23 cellular contexts compared by ENCODE assay signal in genomic region chr5:11890777-11891176, GRCh38. TPM values are rescaled to one million over a fixed set of nuclear protein-coding genes. Genes with fewer than 3 reads are reported as not detected.
"Had no signal": no experiment of that assay in that cellular context is flagged by ENCODE, and none has a peak within 500 bp of the region (broad histone marks: within the 10 kb centered on the region; RNA-seq: fewer than 3 reads in every experiment).

No MANE protein-coding gene starts in this region.

- H3K36me3 ChIP-seq: ascending aorta had no signal

- H3K4me3 ChIP-seq: ascending aorta, body of pancreas had no signal

- ATAC-seq: activated naive CD4-positive, alpha-beta T cell treated with anti-CD3 and anti-CD28 coated beads, Interleukin-2, amount 50 U/mL, for 72 hours; activated naive CD8-positive, alpha-beta T cell treated with anti-CD3 and anti-CD28 coated beads, Interleukin-2, amount 50 U/mL, for 24 hours; activated T-cell treated with anti-CD3 and anti-CD28 coated beads, Interleukin-2, amount 50 U/mL, for 4 hours; body of pancreas; T-helper 17 cell had no signal

- DNase-seq: activated CD4-positive, alpha-beta memory T cell treated with anti-CD3 and anti-CD28 coated beads for 36 hours; activated CD4-positive, alpha-beta T cell treated with anti-CD3 and anti-CD28 coated beads, Interleukin-2, amount 10 ng/mL, durations not matched to agents 7 days and 5 days; activated CD4-positive, CD25-positive, alpha-beta regulatory T cell; activated CD8-positive, alpha-beta memory T cell treated with anti-CD3 and anti-CD28 coated beads for 24 hours; activated effector memory CD4-positive, alpha-beta T cell treated with anti-CD3 and anti-CD28 coated beads, Interleukin-2, amount 50 U/mL, for 16 hours; activated naive CD4-positive, alpha-beta T cell treated with Interleukin-2 at 50 U/mL for 16 hours; activated naive CD8-positive, alpha-beta T cell treated with anti-CD3 and anti-CD28 coated beads, Interleukin-2, amount 50 U/mL, for 24 hours; activated T-cell treated with anti-CD3 and anti-CD28 coated beads, Interleukin-2, amount 50 U/mL, for 4 hours; amniotic stem cell; body of pancreas; central memory CD4-positive, alpha-beta T cell; NCI-H1105 treated with DMSO at 0.1 percent for 48 hours; NCI-H1436 treated with DMSO at 0.1 percent for 48 hours; NCI-H187; NCI-H2081 treated with DMSO at 0.1 percent for 48 hours; NCI-H524; SHP77 treated with DMSO at 0.1 percent for 48 hours; T-helper 17 cell; T-helper 9 cell had no signal

- H3K4me1 ChIP-seq: ascending aorta had no signal

- H3K9me3 ChIP-seq: ascending aorta, body of pancreas had no signal

- H3K27me3 ChIP-seq: ascending aorta, body of pancreas had no signal

- FAIRE-seq: bronchial epithelial cell, RCC 7860 had no signal

- H3K27ac ChIP-seq: ascending aorta, body of pancreas had no signal

RNA-seq across cellular contexts. Expression of gene CTNND2, which starts 13.5 kb away (rescaled TPM):
- total RNA-seq: activated CD4-positive, alpha-beta memory T cell treated with anti-CD3 and anti-CD28 coated beads for 36 hours; activated CD4-positive, alpha-beta T cell treated with anti-CD3 and anti-CD28 coated beads, Interleukin-2, amount 10 ng/mL, durations not matched to agents 7 days and 5 days; activated naive CD4-positive, alpha-beta T cell treated with anti-CD3 and anti-CD28 coated beads, Interleukin-2, amount 50 U/mL, for 72 hours; activated T-cell treated with anti-CD3 and anti-CD28 coated beads, Interleukin-2, amount 50 U/mL, for 4 hours; bronchial epithelial cell had no signal
